10 cellular contexts compared by ENCODE assay signal in genomic region chr3:5023777-5024346, GRCh38. TPM values are rescaled to one million over a fixed set of nuclear protein-coding genes. Genes with fewer than 3 reads are reported as not detected.
DNase-seq lines count a peak whose midpoint lies in the region; ATAC-seq lines count a peak whose summit lies in the region.
"Had no signal": no experiment of that assay in that cellular context is flagged by ENCODE, and none has a peak within 500 bp of the region (broad histone marks: within the 10 kb centered on the region; RNA-seq: fewer than 3 reads in every experiment).

No MANE protein-coding gene starts in this region.

- ATAC-seq in stimulated activated naive CD8-positive, alpha-beta T cell treated with anti-CD3 and anti-CD28 coated beads, Interleukin-15, amount 100 ng/mL, for 72 hours: no peak
- no peak for ATAC-seq in HG03139 (IDR thresholded peaks at IDR 0.05; ENCODE audit: unreplicated experiment)
- no peak for ATAC-seq in GM21723 (IDR thresholded peaks at IDR 0.05; ENCODE audit: unreplicated experiment)

- no peaks in the 10 kb centered on the region for H3K36me3 Mint-ChIP-seq in activated CD4-positive, alpha-beta T cell treated with anti-CD3 and anti-CD28 coated beads, Interleukin-2, amount 10 ng/mL, durations not matched to agents 24 days and 14 days (ENCODE audit: low read depth)
- no peaks in the 10 kb centered on the region for H3K36me3 Mint-ChIP-seq in activated T-helper 2 cell treated with anti-CD3 and anti-CD28 coated beads, Interferon-gamma antibody, Interleukin-2, Interleukin-4, amounts not matched to agents 10 μg/mL and 5 μg/mL and 100 μg/mL, durations not matched to agents 14 hours and 24 hours and 36 hours (ENCODE audit: low read depth)
- H3K36me3 Mint-ChIP-seq in immature natural killer cell: no peaks in the 10 kb centered on the region

- H3K4me1 Mint-ChIP-seq in activated CD4-positive, alpha-beta T cell treated with anti-CD3 and anti-CD28 coated beads, Interleukin-2, amount 10 ng/mL, durations not matched to agents 24 days and 14 days: peaks cover 62% of the 10 kb centered on the region
- peaks cover 74% of the 10 kb centered on the region for H3K4me1 Mint-ChIP-seq in activated T-helper 2 cell treated with anti-CD3 and anti-CD28 coated beads, Interferon-gamma antibody, Interleukin-2, Interleukin-4, amounts not matched to agents 10 μg/mL and 5 μg/mL and 100 μg/mL, durations not matched to agents 14 hours and 24 hours and 36 hours (ENCODE audit: low read depth)
- peaks cover 21 to 36% of the 10 kb centered on the region in 2 donors for H3K4me1 Mint-ChIP-seq in immature natural killer cell
- peaks cover 92% of the 10 kb centered on the region for H3K4me1 Mint-ChIP-seq in stimulated activated naive CD8-positive, alpha-beta T cell treated with anti-CD3 and anti-CD28 coated beads, Interleukin-15, amount 100 ng/mL, for 72 hours

- H3K27ac Mint-ChIP-seq in activated CD4-positive, alpha-beta T cell treated with anti-CD3 and anti-CD28 coated beads, Interleukin-2, amount 10 ng/mL, durations not matched to agents 24 days and 14 days: peak overlapping the region; percentile 56
- peak overlapping the region; percentile 72 for H3K27ac Mint-ChIP-seq in activated T-helper 2 cell treated with anti-CD3 and anti-CD28 coated beads, Interferon-gamma antibody, Interleukin-2, Interleukin-4, amounts not matched to agents 10 μg/mL and 5 μg/mL and 100 μg/mL, durations not matched to agents 14 hours and 24 hours and 36 hours
- peak overlapping the region; percentile 1 to 93 (median 23) for H3K27ac Mint-ChIP-seq in immature natural killer cell
- peak overlapping the region; percentile 9 to 96 for H3K27ac Mint-ChIP-seq in stimulated activated naive CD8-positive, alpha-beta T cell treated with anti-CD3 and anti-CD28 coated beads, Interleukin-15, amount 100 ng/mL, for 72 hours

- no peaks in the 10 kb centered on the region for H3K27me3 Mint-ChIP-seq in activated CD4-positive, alpha-beta T cell treated with anti-CD3 and anti-CD28 coated beads, Interleukin-2, amount 10 ng/mL, durations not matched to agents 24 days and 14 days
- H3K27me3 Mint-ChIP-seq in activated T-helper 2 cell treated with anti-CD3 and anti-CD28 coated beads, Interferon-gamma antibody, Interleukin-2, Interleukin-4, amounts not matched to agents 10 μg/mL and 5 μg/mL and 100 μg/mL, durations not matched to agents 14 hours and 24 hours and 36 hours (ENCODE audit: low read depth): no peaks in the 10 kb centered on the region
- peaks cover 12 to 13% (median 13%) of the 10 kb centered on the region in 3 donors for H3K27me3 Mint-ChIP-seq in immature natural killer cell (ENCODE audit: low read depth in 3 of 3)
- peaks cover 1% of the 10 kb centered on the region for H3K27me3 Mint-ChIP-seq in stimulated activated naive CD8-positive, alpha-beta T cell treated with anti-CD3 and anti-CD28 coated beads, Interleukin-15, amount 100 ng/mL, for 72 hours

- no peaks in the 10 kb centered on the region for H3K9me3 Mint-ChIP-seq in activated CD4-positive, alpha-beta T cell treated with anti-CD3 and anti-CD28 coated beads, Interleukin-2, amount 10 ng/mL, durations not matched to agents 24 days and 14 days
- H3K9me3 Mint-ChIP-seq in activated T-helper 2 cell treated with anti-CD3 and anti-CD28 coated beads, Interferon-gamma antibody, Interleukin-2, Interleukin-4, amounts not matched to agents 10 μg/mL and 5 μg/mL and 100 μg/mL, durations not matched to agents 14 hours and 24 hours and 36 hours: no peaks in the 10 kb centered on the region
- no peaks in the 10 kb centered on the region for H3K9me3 Mint-ChIP-seq in immature natural killer cell
- H3K9me3 Mint-ChIP-seq in stimulated activated naive CD8-positive, alpha-beta T cell treated with anti-CD3 and anti-CD28 coated beads, Interleukin-15, amount 100 ng/mL, for 72 hours: no peaks in the 10 kb centered on the region

- DNase-seq in activated CD4-positive, alpha-beta T cell treated with anti-CD3 and anti-CD28 coated beads, Interleukin-2, amount 10 ng/mL, durations not matched to agents 24 days and 14 days: no peak
- DNase-seq in activated CD4-positive, alpha-beta T cell treated with anti-CD3 and anti-CD28 coated beads for 48 hours: no peak
- DNase-seq in activated T-helper 2 cell treated with anti-CD3 and anti-CD28 coated beads, Interferon-gamma antibody, Interleukin-2, Interleukin-4, amounts not matched to agents 10 μg/mL and 5 μg/mL and 100 μg/mL, durations not matched to agents 14 hours and 24 hours and 36 hours (ENCODE audit: low spot score): no peak
- no peak for DNase-seq in immature natural killer cell
- DNase-seq in stimulated activated naive CD8-positive, alpha-beta T cell treated with anti-CD3 and anti-CD28 coated beads, Interleukin-15, amount 100 ng/mL, for 72 hours: no peak
- no peak for DNase-seq in NAMALWA (ENCODE audit: low spot score)
- DNase-seq: activated T-cell treated with anti-CD3 and anti-CD28 coated beads, Interleukin-2, amount 50 U/mL, for 1 hour; central memory CD4-positive, alpha-beta T cell had no signal

- intact Hi-C loops in activated CD4-positive, alpha-beta T cell treated with anti-CD3 and anti-CD28 coated beads, Interleukin-2, amount 10 ng/mL, durations not matched to agents 24 days and 14 days (cut with micrococcal nuclease): loop anchor here (2.0 to 5.0 kb wide), 2 partner anchors 33 to 193 kb away; no protein-coding TSS in a partner anchor
- intact Hi-C loops in activated T-helper 2 cell treated with anti-CD3 and anti-CD28 coated beads, Interferon-gamma antibody, Interleukin-2, Interleukin-4, amounts not matched to agents 10 μg/mL and 5 μg/mL and 100 μg/mL, durations not matched to agents 14 hours and 24 hours and 36 hours (cut with micrococcal nuclease): loop anchor here (2.0 to 10.0 kb wide), 6 partner anchors 123 to 639 kb away; no protein-coding TSS in a partner anchor

- no peak overlapping the region for H3K4me3 Mint-ChIP-seq in activated CD4-positive, alpha-beta T cell treated with anti-CD3 and anti-CD28 coated beads, Interleukin-2, amount 10 ng/mL, durations not matched to agents 24 days and 14 days
- no peak overlapping the region for H3K4me3 Mint-ChIP-seq in activated T-helper 2 cell treated with anti-CD3 and anti-CD28 coated beads, Interferon-gamma antibody, Interleukin-2, Interleukin-4, amounts not matched to agents 10 μg/mL and 5 μg/mL and 100 μg/mL, durations not matched to agents 14 hours and 24 hours and 36 hours (ENCODE audit: low read depth)
- H3K4me3 Mint-ChIP-seq in immature natural killer cell: no peak overlapping the region
- H3K4me3 Mint-ChIP-seq in stimulated activated naive CD8-positive, alpha-beta T cell treated with anti-CD3 and anti-CD28 coated beads, Interleukin-15, amount 100 ng/mL, for 72 hours: peak overlapping the region in 1 of 2 donors; percentile 26

RNA-seq across cellular contexts. Expression of gene BHLHE40, which starts 44.6 kb away (rescaled TPM):
- total RNA-seq in activated CD4-positive, alpha-beta T cell treated with anti-CD3 and anti-CD28 coated beads, Interleukin-2, amount 10 ng/mL, durations not matched to agents 24 days and 14 days: 368 and 375 TPM in 2 replicates
- total RNA-seq in activated T-helper 2 cell treated with anti-CD3 and anti-CD28 coated beads, Interferon-gamma antibody, Interleukin-2, Interleukin-4, amounts not matched to agents 10 μg/mL and 5 μg/mL and 100 μg/mL, durations not matched to agents 14 hours and 24 hours and 36 hours: 421 and 425 TPM in 2 replicates
- polyA plus RNA-seq in immature natural killer cell: 10 to 100 TPM; 51.4 to 91.9 (median 64.4) TPM
